ENCODE assay signal across 29 cellular contexts in the genomic region with DNA sequence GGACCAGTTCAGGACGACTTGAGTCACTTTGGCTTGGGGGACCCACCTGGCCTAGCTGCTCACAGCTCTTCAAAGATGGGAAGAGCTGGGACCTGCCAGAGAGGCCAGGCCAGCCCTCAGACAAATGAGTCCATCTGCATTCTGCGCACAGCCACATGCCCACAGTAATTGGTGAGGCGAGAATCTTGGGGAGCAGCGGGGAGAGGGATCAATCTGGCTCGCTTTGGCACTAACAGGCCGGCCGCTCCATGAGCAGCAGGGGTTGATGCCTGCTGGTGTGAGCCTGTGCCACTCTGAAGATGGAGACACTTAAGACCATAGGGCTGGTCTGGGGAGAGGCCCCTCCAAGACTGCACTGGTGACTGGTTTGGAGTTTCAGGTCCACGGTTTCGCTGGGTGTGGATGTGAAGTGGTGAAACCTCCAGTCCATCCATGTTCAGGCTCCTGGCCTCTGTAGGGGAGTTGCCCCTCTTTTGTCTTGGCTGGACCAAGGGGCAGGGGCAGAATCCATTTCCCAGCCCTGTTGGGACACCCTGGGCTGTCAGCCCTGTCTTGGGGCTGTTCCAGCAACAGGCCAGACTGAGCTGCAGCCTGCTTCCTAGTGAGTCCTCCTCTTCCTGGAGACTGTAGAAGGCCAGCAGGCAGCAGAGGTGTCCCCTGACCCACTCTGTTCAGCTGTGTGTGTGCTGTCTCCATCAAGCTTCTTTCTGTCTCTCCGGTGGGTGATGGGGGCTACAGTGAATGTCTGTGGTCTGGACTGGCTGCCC. TPM values are rescaled to one million over a fixed set of nuclear protein-coding genes. Genes with fewer than 3 reads are reported as not detected.
DNase-seq lines count a peak whose midpoint lies in the region; ATAC-seq and TF ChIP-seq lines count a peak whose summit lies in the region.
"Had no signal": no experiment of that assay in that cellular context is flagged by ENCODE, and none has a peak within 500 bp of the region (broad histone marks: within the 10 kb centered on the region; RNA-seq: fewer than 3 reads in every experiment).

No MANE protein-coding gene starts in this region.

- H3K9me2 ChIP-seq in Karpas-422 (replicated peaks; ENCODE audit: insufficient read depth, low read length) = no peaks in the 10 kb centered on the region

- CTCF ChIA-PET in activated naive CD4-positive, alpha-beta T cell treated with anti-CD3 and anti-CD28 coated beads for 36 hours (lab: Charles Lee) = interaction anchor here (0.5 to 1.7 kb wide), 10 partner anchors 16 to 443 kb away, joined by 3 to 6 read pairs (median 4); no protein-coding TSS in a partner anchor
- CTCF ChIA-PET in activated naive CD4-positive, alpha-beta T cell treated with anti-CD3 and anti-CD28 coated beads, Interleukin-2, amount 10 ng/mL, durations not matched to agents 7 days and 5 days (lab: Charles Lee) = interaction anchor here (0.6 to 1.4 kb wide), 4 partner anchors 41 to 140 kb away, joined by 3 to 6 read pairs (median 4); no protein-coding TSS in a partner anchor

- H4K20me1 ChIP-seq in Karpas-422 (ENCODE audit: insufficient read depth, low read depth, low read length) = no peaks in the 10 kb centered on the region

- no peak for TF ChIP-seq POLR2A in esophagus muscularis mucosa (IDR thresholded peaks at IDR 0.05; ENCODE audit: low read depth)

- intact Hi-C loops in activated naive CD4-positive, alpha-beta T cell treated with anti-CD3 and anti-CD28 coated beads for 36 hours (cut with micrococcal nuclease) = no loop called here
- intact Hi-C loops in esophagus muscularis mucosa (cut with DNase I) = no loop called here

- H3K4me1 ChIP-seq in Karpas-422 (ENCODE audit: low read length) (peaks cover 12% of the 10 kb centered on the region), esophagus muscularis mucosa (peaks cover 40 to 84% (median 71%) of the 10 kb centered on the region in 4 donors)
- H3K4me1 ChIP-seq: A549, Caco-2, foreskin keratinocyte, right lobe of liver had no signal

- H3K4me2 ChIP-seq in Karpas-422 (ENCODE audit: low read depth, low read length, poor library complexity, severe bottlenecking) = no peak overlapping the region
- H3K4me2 ChIP-seq: A549 had no signal

- peaks cover 11% of the 10 kb centered on the region for H3K4me1 Mint-ChIP-seq in activated naive CD4-positive, alpha-beta T cell treated with anti-CD3 and anti-CD28 coated beads for 36 hours (ENCODE audit: low read depth)
- H3K4me1 Mint-ChIP-seq in activated naive CD4-positive, alpha-beta T cell treated with anti-CD3 and anti-CD28 coated beads, Interleukin-2, amount 10 ng/mL, durations not matched to agents 7 days and 5 days = peaks cover 4% of the 10 kb centered on the region
- H3K4me1 Mint-ChIP-seq in nephron progenitor cell = peaks cover 16% of the 10 kb centered on the region
- peaks cover 49% of the 10 kb centered on the region for H3K4me1 Mint-ChIP-seq in stimulated activated memory B cell treated with anti-CD40 and anti-IgM and Interleukin-4, amounts not matched to agents 10 μg/mL and 1 μg/mL and 100 μg/mL, for 72 hours

- peaks cover 5% of the 10 kb centered on the region; the same call in 1 of the 2 replicates for H3K79me2 ChIP-seq in Karpas-422 (ENCODE audit: low read length)

- no peak for DNase-seq in activated naive CD4-positive, alpha-beta T cell treated with anti-CD3 and anti-CD28 coated beads for 36 hours
- DNase-seq in activated naive CD4-positive, alpha-beta T cell treated with anti-CD3 and anti-CD28 coated beads, Interleukin-2, amount 10 ng/mL, durations not matched to agents 7 days and 5 days = no peak
- DNase-seq in Karpas-422 = peak; percentile 41
- DNase-seq in esophagus muscularis mucosa (ENCODE audit: extremely low spot score) = no peak
- DNase-seq in substantia nigra (lab: John Stamatoyannopoulos, UW) = peak in 4 of 49 donors; percentile 8 to 26 (median 21)
- DNase-seq in nephron progenitor cell = no peak
- no peak for DNase-seq in NCI-H1694 (lab: John Stamatoyannopoulos, UW)
- DNase-seq: activated CD4-positive, alpha-beta T cell treated with anti-CD3 and anti-CD28 coated beads, Interleukin-2, amount 50 U/mL, for 4 hours; activated effector memory CD4-positive, alpha-beta T cell treated with Interleukin-2 at 50 U/mL for 16 hours; BE2C; Caco-2; DND-41; foreskin keratinocyte; left cardiac atrium; NCI-H1930; NCI-H524 treated with DMSO at 0.1 percent for 48 hours; right lobe of liver; SHP77 treated with DMSO at 0.1 percent for 48 hours; stimulated activated CD4-positive, alpha-beta T cell treated with anti-CD3 and anti-CD28 coated beads, Interleukin-12 subunit alpha, Interleukin-12 subunit beta, amount 100 ng/mL, for 4 hours; stimulated activated CD4-positive, alpha-beta T cell treated with anti-CD3 and anti-CD28 coated beads, Interleukin-4, amount 100 ng/mL, for 1 hour; T-helper 9 cell had no signal

- TF ChIP-seq CTCF in esophagus muscularis mucosa (IDR thresholded peaks at IDR 0.05) (no peak), nephron progenitor cell (IDR thresholded peaks at IDR 0.05) (no peak)

- no peak overlapping the region for H3K4me3 Mint-ChIP-seq in activated naive CD4-positive, alpha-beta T cell treated with anti-CD3 and anti-CD28 coated beads for 36 hours
- no peak overlapping the region for H3K4me3 Mint-ChIP-seq in activated naive CD4-positive, alpha-beta T cell treated with anti-CD3 and anti-CD28 coated beads, Interleukin-2, amount 10 ng/mL, durations not matched to agents 7 days and 5 days
- H3K4me3 Mint-ChIP-seq in nephron progenitor cell = no peak overlapping the region
- no peak overlapping the region for H3K4me3 Mint-ChIP-seq in stimulated activated memory B cell treated with anti-CD40 and anti-IgM and Interleukin-4, amounts not matched to agents 10 μg/mL and 1 μg/mL and 100 μg/mL, for 72 hours

- H2AFZ ChIP-seq in Karpas-422 (ENCODE audit: low read length) = no peak overlapping the region

- H3K27ac Mint-ChIP-seq in activated naive CD4-positive, alpha-beta T cell treated with anti-CD3 and anti-CD28 coated beads for 36 hours = peak overlapping the region; percentile 30
- no peak overlapping the region for H3K27ac Mint-ChIP-seq in activated naive CD4-positive, alpha-beta T cell treated with anti-CD3 and anti-CD28 coated beads, Interleukin-2, amount 10 ng/mL, durations not matched to agents 7 days and 5 days
- no peak overlapping the region for H3K27ac Mint-ChIP-seq in nephron progenitor cell
- no peak overlapping the region for H3K27ac Mint-ChIP-seq in stimulated activated memory B cell treated with anti-CD40 and anti-IgM and Interleukin-4, amounts not matched to agents 10 μg/mL and 1 μg/mL and 100 μg/mL, for 72 hours

- H3K9me3 Mint-ChIP-seq in activated naive CD4-positive, alpha-beta T cell treated with anti-CD3 and anti-CD28 coated beads for 36 hours = no peaks in the 10 kb centered on the region
- no peaks in the 10 kb centered on the region for H3K9me3 Mint-ChIP-seq in activated naive CD4-positive, alpha-beta T cell treated with anti-CD3 and anti-CD28 coated beads, Interleukin-2, amount 10 ng/mL, durations not matched to agents 7 days and 5 days
- H3K9me3 Mint-ChIP-seq in nephron progenitor cell = no peaks in the 10 kb centered on the region
- H3K9me3 Mint-ChIP-seq in stimulated activated memory B cell treated with anti-CD40 and anti-IgM and Interleukin-4, amounts not matched to agents 10 μg/mL and 1 μg/mL and 100 μg/mL, for 72 hours = no peaks in the 10 kb centered on the region

- H3K9me3 ChIP-seq in Karpas-422 (ENCODE audit: low read length) = no peaks in the 10 kb centered on the region
- H3K9me3 ChIP-seq in esophagus muscularis mucosa = no peaks in the 10 kb centered on the region
- H3K9me3 ChIP-seq: A549, BE2C, Caco-2, right lobe of liver, vagina had no signal

- no peak for TF ChIP-seq EP300 in esophagus muscularis mucosa (IDR thresholded peaks at IDR 0.05)

- H3K36me3 ChIP-seq in Karpas-422 (ENCODE audit: insufficient read depth, low read length) (no peaks in the 10 kb centered on the region), esophagus muscularis mucosa (peaks cover 8 to 41% (median 36%) of the 10 kb centered on the region in 4 donors)

- no peak overlapping the region for H3K4me3 ChIP-seq in Karpas-422 (ENCODE audit: low read length)
- no peak overlapping the region for H3K4me3 ChIP-seq in esophagus muscularis mucosa
- H3K4me3 ChIP-seq: A549, coronary artery, right lobe of liver, vagina had no signal

- ATAC-seq in stimulated activated memory B cell treated with anti-CD40 and anti-IgM and Interleukin-4, amounts not matched to agents 10 μg/mL and 1 μg/mL and 100 μg/mL, for 72 hours = no peak
- ATAC-seq: A549, esophagus mucosa had no signal

- no peaks in the 10 kb centered on the region for H3K36me3 Mint-ChIP-seq in activated naive CD4-positive, alpha-beta T cell treated with anti-CD3 and anti-CD28 coated beads for 36 hours (ENCODE audit: low read depth)
- peaks cover 8% of the 10 kb centered on the region for H3K36me3 Mint-ChIP-seq in activated naive CD4-positive, alpha-beta T cell treated with anti-CD3 and anti-CD28 coated beads, Interleukin-2, amount 10 ng/mL, durations not matched to agents 7 days and 5 days
- peaks cover 11% of the 10 kb centered on the region for H3K36me3 Mint-ChIP-seq in nephron progenitor cell (ENCODE audit: low read depth)
- peaks cover 10% of the 10 kb centered on the region for H3K36me3 Mint-ChIP-seq in stimulated activated memory B cell treated with anti-CD40 and anti-IgM and Interleukin-4, amounts not matched to agents 10 μg/mL and 1 μg/mL and 100 μg/mL, for 72 hours

- 93% methylated on average over 8 of the region's 10 CpGs for WGBS in esophagus muscularis mucosa

- H3K27me3 Mint-ChIP-seq in activated naive CD4-positive, alpha-beta T cell treated with anti-CD3 and anti-CD28 coated beads for 36 hours (ENCODE audit: low read depth) = no peaks in the 10 kb centered on the region
- no peaks in the 10 kb centered on the region for H3K27me3 Mint-ChIP-seq in activated naive CD4-positive, alpha-beta T cell treated with anti-CD3 and anti-CD28 coated beads, Interleukin-2, amount 10 ng/mL, durations not matched to agents 7 days and 5 days
- no peaks in the 10 kb centered on the region for H3K27me3 Mint-ChIP-seq in nephron progenitor cell (ENCODE audit: low read depth, poor library complexity)
- no peaks in the 10 kb centered on the region for H3K27me3 Mint-ChIP-seq in stimulated activated memory B cell treated with anti-CD40 and anti-IgM and Interleukin-4, amounts not matched to agents 10 μg/mL and 1 μg/mL and 100 μg/mL, for 72 hours

- H3K27me3 ChIP-seq in Karpas-422 (ENCODE audit: low read length) = no peaks in the 10 kb centered on the region
- H3K27me3 ChIP-seq in esophagus muscularis mucosa = no peaks in the 10 kb centered on the region
- H3K27me3 ChIP-seq: BE2C, foreskin keratinocyte, right lobe of liver, vagina had no signal

- H3K27ac ChIP-seq in Karpas-422 (ENCODE audit: low read length) (no peak overlapping the region), esophagus muscularis mucosa (replicated peaks in 1 of 4) (peak overlapping the region in 3 of 4 donors; percentile 44 to 62 (median 53)), substantia nigra (ENCODE audit: low read depth, low read length, poor library complexity, severe bottlenecking) (peak overlapping the region; percentile 45)
- H3K27ac ChIP-seq: A549, coronary artery, foreskin keratinocyte, right lobe of liver, vagina had no signal

- H3K9ac ChIP-seq in Karpas-422 (ENCODE audit: low read length) = no peak overlapping the region

RNA-seq across cellular contexts. Expression of gene CTRL, which starts 7.3 kb away (rescaled TPM):
- 1 to 10 TPM; 1.5 to 1.8 TPM for total RNA-seq in activated naive CD4-positive, alpha-beta T cell treated with anti-CD3 and anti-CD28 coated beads for 36 hours
- 1.0 and 1.6 TPM in 2 replicates for total RNA-seq in Karpas-422 (2014; rRNA removed; shearing (Covaris generic); ENCODE audit: low replicate concordance)
- total RNA-seq in esophagus muscularis mucosa = 1 to 10 TPM in 1 of 4 donors, under 1 TPM in 2, not detected in 1; 0.80 to 1.1 (median 0.99) TPM
- total RNA-seq: M059J had no signal

RNA-seq across cellular contexts. Expression of gene PSMB10, which starts 12.3 kb away (rescaled TPM):
- 100 to 1,000 TPM; 138 to 147 TPM for total RNA-seq in activated naive CD4-positive, alpha-beta T cell treated with anti-CD3 and anti-CD28 coated beads for 36 hours
- 92.4 and 264 TPM in 2 replicates for total RNA-seq in Karpas-422 (2014; rRNA removed; shearing (Covaris generic); ENCODE audit: low replicate concordance)
- total RNA-seq in esophagus muscularis mucosa = 10 to 100 TPM; 17.2 to 51.6 (median 36.1) TPM

RNA-seq across cellular contexts. Expression of gene LCAT, which starts 19.6 kb away (rescaled TPM):
- 10 to 100 TPM in 1 of 2 experiments, 1 to 10 TPM in 1; 9.1 to 10.0 TPM for total RNA-seq in activated naive CD4-positive, alpha-beta T cell treated with anti-CD3 and anti-CD28 coated beads for 36 hours
- total RNA-seq in Karpas-422 (2014; rRNA removed; shearing (Covaris generic); ENCODE audit: low replicate concordance) = 1.1 and 1.3 TPM in 2 replicates
- 10 to 100 TPM; 13.9 to 43.1 (median 22.0) TPM for total RNA-seq in esophagus muscularis mucosa

RNA-seq across cellular contexts. Expression of gene PSKH1, which starts 31.3 kb away (rescaled TPM):
- 1 to 10 TPM; 7.1 to 8.0 TPM for total RNA-seq in activated naive CD4-positive, alpha-beta T cell treated with anti-CD3 and anti-CD28 coated beads for 36 hours
- total RNA-seq in Karpas-422 (2014; rRNA removed; shearing (Covaris generic); ENCODE audit: low replicate concordance) = 7.2 and 14.2 TPM in 2 replicates
- total RNA-seq in esophagus muscularis mucosa = 10 to 100 TPM; 16.1 to 35.4 (median 26.4) TPM

RNA-seq across cellular contexts. Expression of gene NRN1L, which starts 39.6 kb away (rescaled TPM):
- not detected for total RNA-seq in activated naive CD4-positive, alpha-beta T cell treated with anti-CD3 and anti-CD28 coated beads for 36 hours
- 0.56 TPM in 1 of 2 replicates, not detected in the other for total RNA-seq in Karpas-422 (2014; rRNA removed; shearing (Covaris generic); ENCODE audit: low replicate concordance)
- total RNA-seq in esophagus muscularis mucosa = 1 to 10 TPM in 1 of 4 donors, under 1 TPM in 1, not detected in 2; 0.99 to 1.7 TPM
- total RNA-seq: bronchial epithelial cell, esophagus mucosa, foreskin keratinocyte, HT1080, vagina had no signal
